In genomic region chr12:6824962-6825381, GRCh38 we compare ENCODE assay signal across 8 cellular contexts.
DNase-seq lines count a peak whose midpoint lies in the region; ATAC-seq lines count a peak whose summit lies in the region.

No MANE protein-coding gene starts in this region.

- peaks cover 2% of the 10 kb centered on the region for H3K36me3 ChIP-seq in HUES6 (ENCODE audit: control insufficient read depth, insufficient read depth, low read length)

- H3K4me3 ChIP-seq in HUES6 (ENCODE audit: low read depth, low read length) = peak overlapping the region; percentile 61

- peaks cover 51% of the 10 kb centered on the region for H3K27me3 ChIP-seq in HUES6 (ENCODE audit: control insufficient read depth, insufficient read depth, low read length)

- no peak for ATAC-seq in GM21360 (IDR thresholded peaks at IDR 0.05; ENCODE audit: unreplicated experiment)

- no peak overlapping the region for H3K27ac ChIP-seq in HUES6 (ENCODE audit: low read depth, low read length)

- DNase-seq in AG08396 (ENCODE audit: low spot score) (peak; percentile 55), cerebellar cortex (ENCODE audit: low spot score) (peak; percentile 54), kidney tubule cell (ENCODE audit: low spot score) (peak; percentile 23), NCI-H1105 treated with DMSO at 0.1 percent for 48 hours (lab: John Stamatoyannopoulos, UW) (no peak), NCI-H1092 treated with DMSO at 0.1 percent for 48 hours (lab: John Stamatoyannopoulos, UW) (no peak)
- no peak for DNase-seq in activated CD8-positive, alpha-beta memory T cell treated with anti-CD3 and anti-CD28 coated beads, Interleukin-2, amount 50 U/mL, for 48 hours

- no peaks in the 10 kb centered on the region for H3K9me3 ChIP-seq in HUES6 (ENCODE audit: control insufficient read depth, insufficient read depth, low read depth, low read length)

- peaks cover 57% of the 10 kb centered on the region for H3K4me1 ChIP-seq in HUES6 (ENCODE audit: control insufficient read depth, insufficient read depth, low read length)

- no peak overlapping the region for H3K9ac ChIP-seq in HUES6 (ENCODE audit: low read length)

Comparison
In these comparisons a context has a peak if more than half of its experiments do, and no peak if none do; other contexts are left out.
1. DNase-seq: peak in AG08396 (single experiment), cerebellar cortex (single experiment) and kidney tubule cell (single experiment); none in NCI-H1105 treated with DMSO at 0.1 percent for 48 hours (single experiment), activated CD8-positive, alpha-beta memory T cell treated with anti-CD3 and anti-CD28 coated beads, Interleukin-2, amount 50 U/mL, for 48 hours (single experiment) and NCI-H1092 treated with DMSO at 0.1 percent for 48 hours (single experiment).